ENCODE assay signal across 7 cellular contexts in genomic region chr21:15462092-15462491, GRCh38.
"Had no signal": no experiment of that assay in that cellular context is flagged by ENCODE, and none has a peak within 500 bp of the region (broad histone marks: within the 10 kb centered on the region; RNA-seq: fewer than 3 reads in every experiment).

No MANE protein-coding gene starts in this region.

- DNase-seq: GM23248, GOT3, H9, HCEC 1CT had no signal

- FAIRE-seq: H54, HTR-8/SVneo had no signal

- H3K4me1 Mint-ChIP-seq: IgD-negative memory B cell had no signal

- H3K27ac Mint-ChIP-seq: IgD-negative memory B cell had no signal

- H3K4me3 Mint-ChIP-seq: H9, IgD-negative memory B cell had no signal

- H3K4me3 ChIP-seq: GM23248 had no signal

- H2AFZ ChIP-seq: GM23248 had no signal

- H3K27me3 Mint-ChIP-seq: IgD-negative memory B cell had no signal

- H3K9me3 Mint-ChIP-seq: H9 had no signal

- H3K36me3 Mint-ChIP-seq: IgD-negative memory B cell had no signal

- H3K27ac ChIP-seq: GM23248 had no signal

- H3K9ac ChIP-seq: GM23248 had no signal
